In genomic region chr3:128499724-128500275, GRCh38 we compare ENCODE assay signal across 25 cellular contexts. TPM values are rescaled to one million over a fixed set of nuclear protein-coding genes. Genes with fewer than 3 reads are reported as not detected.
DNase-seq lines count a peak whose midpoint lies in the region; ATAC-seq and TF ChIP-seq lines count a peak whose summit lies in the region.
"Had no signal": no experiment of that assay in that cellular context is flagged by ENCODE, and none has a peak within 500 bp of the region (broad histone marks: within the 10 kb centered on the region; RNA-seq: fewer than 3 reads in every experiment).

No MANE protein-coding gene starts in this region.

- no peaks in the 10 kb centered on the region for H3K4me1 ChIP-seq in RWPE2 (ENCODE audit: insufficient read depth, poor library complexity, severe bottlenecking)
- H3K4me1 ChIP-seq in right atrium auricular region: peaks cover 0 to 17% of the 10 kb centered on the region in 2 donors

- H3K27me3 Mint-ChIP-seq in natural killer cell (ENCODE audit: low read depth in 2 of 2) (peaks cover 52 to 71% of the 10 kb centered on the region in 2 donors), type B pancreatic cell (peaks cover 54% of the 10 kb centered on the region)
- H3K27me3 Mint-ChIP-seq in natural killer cell treated with Interleukin-12 subunit alpha and Interleukin-12 subunit beta and Interleukin-15 and Interleukin-18, amount 100 ng/mL, for 72 hours: peaks cover 37 to 60% of the 10 kb centered on the region in 2 donors

- H3K4me3 Mint-ChIP-seq in natural killer cell (peak overlapping the region; percentile 54), type B pancreatic cell (peak overlapping the region; percentile 48)
- no peak overlapping the region for H3K4me3 Mint-ChIP-seq in natural killer cell treated with Interleukin-12 subunit alpha and Interleukin-12 subunit beta and Interleukin-15 and Interleukin-18, amount 100 ng/mL, for 72 hours
- H3K4me3 Mint-ChIP-seq: activated CD8-positive, alpha-beta T cell treated with anti-CD3 and anti-CD28 coated beads, Interleukin-2, amount 10 ng/mL, durations not matched to agents 7 days and 5 days; activated T-cell treated with anti-CD3 and anti-CD28 coated beads, Interleukin-2, amount 50 U/mL, for 4 hours; dendritic cell treated with granulocyte-macrophage colony-stimulating factor and Interleukin-4, amounts not matched to agents 40 ng/mL and 50 ng/mL, for 4 days; memory B cell; stimulated activated memory B cell treated with anti-CD40 and anti-IgM and Interleukin-4, amounts not matched to agents 10 μg/mL and 1 μg/mL and 100 μg/mL, for 72 hours; T-helper 1 cell treated with Interleukin-12 subunit alpha and Interleukin-12 subunit beta and Interleukin-4 antibody, amounts not matched to agents 30 μg/mL and 1 μg/mL, for 36 hours had no signal

- no peak overlapping the region for H3K4me3 ChIP-seq in RWPE2 (ENCODE audit: severe bottlenecking)
- no peak overlapping the region for H3K4me3 ChIP-seq in fibroblast of pulmonary artery (replicated peaks; ENCODE audit: low read depth, low read length)
- H3K4me3 ChIP-seq in right atrium auricular region: no peak overlapping the region
- H3K4me3 ChIP-seq: testis, vagina had no signal

- no peak for DNase-seq in natural killer cell
- no peak for DNase-seq in natural killer cell treated with Interleukin-12 subunit alpha and Interleukin-12 subunit beta and Interleukin-15 and Interleukin-18, amount 100 ng/mL, for 72 hours (ENCODE audit: low spot score)
- no peak for DNase-seq in RWPE2 (ENCODE audit: low spot score)
- peak; percentile 47 for DNase-seq in fibroblast of pulmonary artery (ENCODE audit: low read depth)
- peak; percentile 18 for DNase-seq in type B pancreatic cell (ENCODE audit: extremely low spot score, unreplicated experiment)
- DNase-seq in right atrium auricular region (ENCODE audit: low spot score): no peak
- DNase-seq: activated CD8-positive, alpha-beta T cell treated with anti-CD3 and anti-CD28 coated beads, Interleukin-2, amount 10 ng/mL, durations not matched to agents 7 days and 5 days; activated T-cell treated with anti-CD3 and anti-CD28 coated beads, Interleukin-2, amount 50 U/mL, for 4 hours; amniotic stem cell; C1 segment of cervical spinal cord; DMS79 treated with DMSO at 0.1 percent for 48 hours; NCI-H2171; NCI-H524; retina; stimulated activated CD4-positive, alpha-beta T cell treated with anti-CD3 and anti-CD28 coated beads, Interleukin-4, amount 100 ng/mL, for 1 hour had no signal

- H3K9me3 ChIP-seq in RWPE2 (ENCODE audit: severe bottlenecking) (no peaks in the 10 kb centered on the region), right atrium auricular region (no peaks in the 10 kb centered on the region)
- H3K9me3 ChIP-seq: testis, vagina had no signal

- H3K36me3 ChIP-seq in RWPE2 (ENCODE audit: low read depth): no peaks in the 10 kb centered on the region
- H3K36me3 ChIP-seq in right atrium auricular region: no peaks in the 10 kb centered on the region
- H3K36me3 ChIP-seq: vagina had no signal

- TF ChIP-seq CTCF in natural killer cell (IDR thresholded peaks at IDR 0.05) (no peak), RWPE2 (IDR thresholded peaks at IDR 0.05; ENCODE audit: poor library complexity, severe bottlenecking) (no peak), fibroblast of pulmonary artery (IDR thresholded peaks at IDR 0.05; ENCODE audit: low read length, missing control alignments) (no peak), type B pancreatic cell (conservative IDR thresholded peaks at IDR 0.05) (no peak), right atrium auricular region (IDR thresholded peaks at IDR 0.05) (no peak)

- ATAC-seq in natural killer cell: no peak
- no peak for ATAC-seq in natural killer cell treated with Interleukin-12 subunit alpha and Interleukin-12 subunit beta and Interleukin-15 and Interleukin-18, amount 100 ng/mL, for 72 hours
- peak; percentile 34; the same call in 1 of the 3 replicates for ATAC-seq in RWPE2 (ENCODE audit: low read depth)
- ATAC-seq in GM21390 (IDR thresholded peaks at IDR 0.05; ENCODE audit: unreplicated experiment): no peak
- no peak for ATAC-seq in GM21723 (IDR thresholded peaks at IDR 0.05; ENCODE audit: unreplicated experiment)
- ATAC-seq: activated CD8-positive, alpha-beta T cell treated with anti-CD3 and anti-CD28 coated beads, Interleukin-2, amount 10 ng/mL, durations not matched to agents 7 days and 5 days; activated T-cell treated with anti-CD3 and anti-CD28 coated beads, Interleukin-2, amount 50 U/mL, for 4 hours; stimulated activated memory B cell treated with anti-CD40 and anti-IgM and Interleukin-4, amounts not matched to agents 10 μg/mL and 1 μg/mL and 100 μg/mL, for 72 hours had no signal

- intact Hi-C loops in natural killer cell (cut with micrococcal nuclease): loop anchor here (2.0 kb wide), 1 partner anchor 73 kb away; no protein-coding TSS in a partner anchor

- no peak overlapping the region for H3K27ac Mint-ChIP-seq in natural killer cell
- no peak overlapping the region for H3K27ac Mint-ChIP-seq in natural killer cell treated with Interleukin-12 subunit alpha and Interleukin-12 subunit beta and Interleukin-15 and Interleukin-18, amount 100 ng/mL, for 72 hours
- H3K27ac Mint-ChIP-seq in type B pancreatic cell: no peak overlapping the region
- H3K27ac Mint-ChIP-seq: activated CD8-positive, alpha-beta T cell treated with anti-CD3 and anti-CD28 coated beads, Interleukin-2, amount 10 ng/mL, durations not matched to agents 7 days and 5 days; dendritic cell treated with granulocyte-macrophage colony-stimulating factor and Interleukin-4, amounts not matched to agents 40 ng/mL and 50 ng/mL, for 4 days; memory B cell; stimulated activated memory B cell treated with anti-CD40 and anti-IgM and Interleukin-4, amounts not matched to agents 10 μg/mL and 1 μg/mL and 100 μg/mL, for 72 hours; T-helper 1 cell treated with Interleukin-12 subunit alpha and Interleukin-12 subunit beta and Interleukin-4 antibody, amounts not matched to agents 30 μg/mL and 1 μg/mL, for 36 hours had no signal

- H3K4me1 Mint-ChIP-seq in natural killer cell: peaks cover 0 to 17% of the 10 kb centered on the region in 2 donors
- peaks cover 0 to 4% of the 10 kb centered on the region in 2 donors for H3K4me1 Mint-ChIP-seq in natural killer cell treated with Interleukin-12 subunit alpha and Interleukin-12 subunit beta and Interleukin-15 and Interleukin-18, amount 100 ng/mL, for 72 hours (ENCODE audit: low read depth in 2 of 2)
- H3K4me1 Mint-ChIP-seq in type B pancreatic cell (ENCODE audit: unreplicated experiment): peaks cover 13% of the 10 kb centered on the region

- H3K27ac ChIP-seq in RWPE2 (ENCODE audit: poor library complexity, severe bottlenecking) (no peak overlapping the region), right atrium auricular region (no peak overlapping the region)
- H3K27ac ChIP-seq: testis, vagina had no signal

- H3K9me3 Mint-ChIP-seq in natural killer cell (no peaks in the 10 kb centered on the region), type B pancreatic cell (no peaks in the 10 kb centered on the region)
- H3K9me3 Mint-ChIP-seq in natural killer cell treated with Interleukin-12 subunit alpha and Interleukin-12 subunit beta and Interleukin-15 and Interleukin-18, amount 100 ng/mL, for 72 hours: no peaks in the 10 kb centered on the region
- H3K9me3 Mint-ChIP-seq: activated T-cell treated with anti-CD3 and anti-CD28 coated beads, Interleukin-2, amount 50 U/mL, for 4 hours; dendritic cell treated with granulocyte-macrophage colony-stimulating factor and Interleukin-4, amounts not matched to agents 40 ng/mL and 50 ng/mL, for 4 days; memory B cell; stimulated activated memory B cell treated with anti-CD40 and anti-IgM and Interleukin-4, amounts not matched to agents 10 μg/mL and 1 μg/mL and 100 μg/mL, for 72 hours; T-helper 1 cell treated with Interleukin-12 subunit alpha and Interleukin-12 subunit beta and Interleukin-4 antibody, amounts not matched to agents 30 μg/mL and 1 μg/mL, for 36 hours had no signal

- H3K36me3 Mint-ChIP-seq in natural killer cell: no peaks in the 10 kb centered on the region
- H3K36me3 Mint-ChIP-seq in natural killer cell treated with Interleukin-12 subunit alpha and Interleukin-12 subunit beta and Interleukin-15 and Interleukin-18, amount 100 ng/mL, for 72 hours: no peaks in the 10 kb centered on the region
- H3K36me3 Mint-ChIP-seq in type B pancreatic cell: peaks cover 13% of the 10 kb centered on the region
- H3K36me3 Mint-ChIP-seq: stimulated activated memory B cell treated with anti-CD40 and anti-IgM and Interleukin-4, amounts not matched to agents 10 μg/mL and 1 μg/mL and 100 μg/mL, for 72 hours had no signal

- H3K27me3 ChIP-seq in RWPE2 (ENCODE audit: insufficient read depth, poor library complexity, severe bottlenecking): no peaks in the 10 kb centered on the region
- no peaks in the 10 kb centered on the region for H3K27me3 ChIP-seq in right atrium auricular region
- H3K27me3 ChIP-seq: testis, vagina had no signal

RNA-seq across cellular contexts. Expression of gene GATA2, which starts 6.8 kb away (rescaled TPM):
- total RNA-seq in natural killer cell: 100 to 1,000 TPM in 1 of 3 donors, 1 to 10 TPM in 1, under 1 TPM in 1; 0.92 to 225 (median 8.4) TPM
- 10 to 100 TPM in 1 of 2 donors, 1 to 10 TPM in 1; 1.6 to 72.7 TPM for total RNA-seq in natural killer cell treated with Interleukin-12 subunit alpha and Interleukin-12 subunit beta and Interleukin-15 and Interleukin-18, amount 100 ng/mL, for 72 hours
- 14.1 and 23.9 TPM in 2 replicates for total RNA-seq in type B pancreatic cell (ENCODE audit: low replicate concordance)
- total RNA-seq in right atrium auricular region: 10 to 100 TPM; 17.7 to 26.1 TPM
- total RNA-seq: activated CD8-positive, alpha-beta T cell treated with anti-CD3 and anti-CD28 coated beads, Interleukin-2, amount 10 ng/mL, durations not matched to agents 7 days and 5 days; myocyte had no signal

RNA-seq across cellular contexts. Expression of gene DNAJB8, which starts 33.1 kb away (rescaled TPM):
- total RNA-seq in natural killer cell: not detected
- total RNA-seq in natural killer cell treated with Interleukin-12 subunit alpha and Interleukin-12 subunit beta and Interleukin-15 and Interleukin-18, amount 100 ng/mL, for 72 hours: not detected
- not detected in 2 replicates for total RNA-seq in type B pancreatic cell (ENCODE audit: low replicate concordance)
- total RNA-seq in right atrium auricular region: not detected
- total RNA-seq: activated CD8-positive, alpha-beta T cell treated with anti-CD3 and anti-CD28 coated beads, Interleukin-2, amount 10 ng/mL, durations not matched to agents 7 days and 5 days; activated T-cell treated with anti-CD3 and anti-CD28 coated beads, Interleukin-2, amount 50 U/mL, for 4 hours; myocyte; osteoblast; vagina had no signal

Comparison
In these comparisons a context has a peak if more than half of its experiments do, and no peak if none do; other contexts are left out.
1. DNase-seq: peak in fibroblast of pulmonary artery (single experiment) and type B pancreatic cell (single experiment); none in natural killer cell (single experiment), natural killer cell treated with Interleukin-12 subunit alpha and Interleukin-12 subunit beta and Interleukin-15 and Interleukin-18, amount 100 ng/mL, for 72 hours (single experiment), RWPE2 (single experiment) and right atrium auricular region (single experiment).